8 cellular contexts compared by ENCODE assay signal in genomic region chr2:172710584-172711024, GRCh38. TPM values are rescaled to one million over a fixed set of nuclear protein-coding genes. Genes with fewer than 3 reads are reported as not detected.
DNase-seq lines count a peak whose midpoint lies in the region; TF ChIP-seq lines count a peak whose summit lies in the region.

No MANE protein-coding gene starts in this region.

- no peaks in the 10 kb centered on the region for H3K36me3 ChIP-seq in testis (ENCODE audit: low read depth, missing control alignments)

- no peak overlapping the region for H3K27ac ChIP-seq in testis

- no peak overlapping the region for H3K4me3 ChIP-seq in testis

- DNase-seq in NK-92 treated with Interleukin-12 subunit alpha and Interleukin-12 subunit beta, amount 100 ng/mL, for 24 hours (lab: John Stamatoyannopoulos, UW): peak; percentile 13
- no peak for DNase-seq in NK-92 (lab: John Stamatoyannopoulos, UW; ENCODE audit: unreplicated experiment)
- peak; percentile 92 for DNase-seq in M059J (ENCODE audit: low read depth)
- DNase-seq in SHP77 (lab: John Stamatoyannopoulos, UW): peak; percentile 29 to 30
- peak; percentile 37 to 62 for DNase-seq in T47D (ENCODE audit: low read depth in 1 of 2, low spot score in 1 of 2)
- peak; percentile 87 for DNase-seq in kidney tubule cell (ENCODE audit: low spot score)
- peak; percentile 43 for DNase-seq in testis
- DNase-seq in NCI-H187 treated with DMSO at 0.1 percent for 48 hours (lab: John Stamatoyannopoulos, UW): no peak

- peak; percentile 16 to 58 (median 53) for TF ChIP-seq CTCF in testis (IDR thresholded peaks at IDR 0.05)

- intact Hi-C loops in testis (cut with DNase I; ENCODE audit: low total_unique reads): no loop called here

- in situ Hi-C loops in T47D (cut with HindIII; ENCODE audit: low pct_unique_long_range_greater_than_20kb, low sequenced_read_pairs): no loop called here

- no peaks in the 10 kb centered on the region for H3K9me3 ChIP-seq in testis

- no peaks in the 10 kb centered on the region for H3K4me1 ChIP-seq in testis

- H3K27me3 ChIP-seq in testis: no peaks in the 10 kb centered on the region

- WGBS in testis, 2 donors: 38 to 41% methylated on average over 2 of the region's 2 CpGs

- TF ChIP-seq POLR2A in testis (IDR thresholded peaks at IDR 0.05): no peak

RNA-seq across cellular contexts. Expression of gene RAPGEF4, which starts 25.0 kb away (rescaled TPM):
- 0.47 and 1.4 TPM in 2 replicates for total RNA-seq in M059J (2014; rRNA removed; shearing (Covaris generic))
- 10 to 100 TPM; 22.5 to 42.6 TPM for total RNA-seq in testis
- 14.3 TPM for polyA plus RNA-seq in testis (ENCODE audit: insufficient read depth, low read depth, low replicate concordance)

Comparison
In these comparisons a context has a peak if more than half of its experiments do, and no peak if none do; other contexts are left out.
1. DNase-seq: peak in NK-92 treated with Interleukin-12 subunit alpha and Interleukin-12 subunit beta, amount 100 ng/mL, for 24 hours (single experiment), M059J (single experiment), SHP77 (2 of 2), T47D (2 of 2), kidney tubule cell (single experiment) and testis (single experiment); none in NK-92 (single experiment) and NCI-H187 treated with DMSO at 0.1 percent for 48 hours (single experiment).